1 cellular context compared by ENCODE assay signal in the genomic region with DNA sequence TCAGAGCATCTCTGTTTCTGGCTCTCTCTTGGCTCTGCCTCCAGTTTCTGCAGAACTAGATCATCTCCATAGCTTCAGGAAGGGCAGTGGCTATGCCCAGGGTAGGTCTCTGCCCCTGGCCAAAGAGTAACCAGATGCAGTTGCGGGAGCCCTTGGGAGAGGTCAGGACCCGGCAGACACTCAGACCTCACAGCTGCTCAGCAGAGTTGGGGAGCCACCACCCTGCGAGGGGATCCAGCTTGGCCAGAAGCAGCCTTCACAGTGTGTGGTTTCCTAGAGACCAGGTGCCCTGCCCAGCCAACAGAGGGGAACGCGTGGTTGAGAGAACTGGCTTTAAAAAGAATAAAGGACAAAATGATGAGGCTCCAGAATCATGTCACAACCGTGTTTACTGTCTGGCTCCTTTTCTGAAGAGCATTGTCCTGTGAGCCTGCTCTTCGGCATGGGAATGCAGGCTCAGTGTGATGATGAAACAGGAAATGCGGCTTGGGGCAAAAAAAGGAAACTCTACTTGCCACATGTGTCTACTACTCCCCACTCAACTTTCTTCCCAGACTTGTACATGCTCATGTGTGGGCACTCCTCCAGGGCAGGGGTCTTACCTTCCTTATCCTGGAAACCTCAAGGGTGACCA.
TF ChIP-seq lines count a peak whose summit lies in the region.

No MANE protein-coding gene starts in this region.

TF ChIP-seq in GM23338, 12 proteins besides CTCF, POLR2A, EP300 and RAD21 (continued from another document):
- TF ChIP-seq, protein P1, sequence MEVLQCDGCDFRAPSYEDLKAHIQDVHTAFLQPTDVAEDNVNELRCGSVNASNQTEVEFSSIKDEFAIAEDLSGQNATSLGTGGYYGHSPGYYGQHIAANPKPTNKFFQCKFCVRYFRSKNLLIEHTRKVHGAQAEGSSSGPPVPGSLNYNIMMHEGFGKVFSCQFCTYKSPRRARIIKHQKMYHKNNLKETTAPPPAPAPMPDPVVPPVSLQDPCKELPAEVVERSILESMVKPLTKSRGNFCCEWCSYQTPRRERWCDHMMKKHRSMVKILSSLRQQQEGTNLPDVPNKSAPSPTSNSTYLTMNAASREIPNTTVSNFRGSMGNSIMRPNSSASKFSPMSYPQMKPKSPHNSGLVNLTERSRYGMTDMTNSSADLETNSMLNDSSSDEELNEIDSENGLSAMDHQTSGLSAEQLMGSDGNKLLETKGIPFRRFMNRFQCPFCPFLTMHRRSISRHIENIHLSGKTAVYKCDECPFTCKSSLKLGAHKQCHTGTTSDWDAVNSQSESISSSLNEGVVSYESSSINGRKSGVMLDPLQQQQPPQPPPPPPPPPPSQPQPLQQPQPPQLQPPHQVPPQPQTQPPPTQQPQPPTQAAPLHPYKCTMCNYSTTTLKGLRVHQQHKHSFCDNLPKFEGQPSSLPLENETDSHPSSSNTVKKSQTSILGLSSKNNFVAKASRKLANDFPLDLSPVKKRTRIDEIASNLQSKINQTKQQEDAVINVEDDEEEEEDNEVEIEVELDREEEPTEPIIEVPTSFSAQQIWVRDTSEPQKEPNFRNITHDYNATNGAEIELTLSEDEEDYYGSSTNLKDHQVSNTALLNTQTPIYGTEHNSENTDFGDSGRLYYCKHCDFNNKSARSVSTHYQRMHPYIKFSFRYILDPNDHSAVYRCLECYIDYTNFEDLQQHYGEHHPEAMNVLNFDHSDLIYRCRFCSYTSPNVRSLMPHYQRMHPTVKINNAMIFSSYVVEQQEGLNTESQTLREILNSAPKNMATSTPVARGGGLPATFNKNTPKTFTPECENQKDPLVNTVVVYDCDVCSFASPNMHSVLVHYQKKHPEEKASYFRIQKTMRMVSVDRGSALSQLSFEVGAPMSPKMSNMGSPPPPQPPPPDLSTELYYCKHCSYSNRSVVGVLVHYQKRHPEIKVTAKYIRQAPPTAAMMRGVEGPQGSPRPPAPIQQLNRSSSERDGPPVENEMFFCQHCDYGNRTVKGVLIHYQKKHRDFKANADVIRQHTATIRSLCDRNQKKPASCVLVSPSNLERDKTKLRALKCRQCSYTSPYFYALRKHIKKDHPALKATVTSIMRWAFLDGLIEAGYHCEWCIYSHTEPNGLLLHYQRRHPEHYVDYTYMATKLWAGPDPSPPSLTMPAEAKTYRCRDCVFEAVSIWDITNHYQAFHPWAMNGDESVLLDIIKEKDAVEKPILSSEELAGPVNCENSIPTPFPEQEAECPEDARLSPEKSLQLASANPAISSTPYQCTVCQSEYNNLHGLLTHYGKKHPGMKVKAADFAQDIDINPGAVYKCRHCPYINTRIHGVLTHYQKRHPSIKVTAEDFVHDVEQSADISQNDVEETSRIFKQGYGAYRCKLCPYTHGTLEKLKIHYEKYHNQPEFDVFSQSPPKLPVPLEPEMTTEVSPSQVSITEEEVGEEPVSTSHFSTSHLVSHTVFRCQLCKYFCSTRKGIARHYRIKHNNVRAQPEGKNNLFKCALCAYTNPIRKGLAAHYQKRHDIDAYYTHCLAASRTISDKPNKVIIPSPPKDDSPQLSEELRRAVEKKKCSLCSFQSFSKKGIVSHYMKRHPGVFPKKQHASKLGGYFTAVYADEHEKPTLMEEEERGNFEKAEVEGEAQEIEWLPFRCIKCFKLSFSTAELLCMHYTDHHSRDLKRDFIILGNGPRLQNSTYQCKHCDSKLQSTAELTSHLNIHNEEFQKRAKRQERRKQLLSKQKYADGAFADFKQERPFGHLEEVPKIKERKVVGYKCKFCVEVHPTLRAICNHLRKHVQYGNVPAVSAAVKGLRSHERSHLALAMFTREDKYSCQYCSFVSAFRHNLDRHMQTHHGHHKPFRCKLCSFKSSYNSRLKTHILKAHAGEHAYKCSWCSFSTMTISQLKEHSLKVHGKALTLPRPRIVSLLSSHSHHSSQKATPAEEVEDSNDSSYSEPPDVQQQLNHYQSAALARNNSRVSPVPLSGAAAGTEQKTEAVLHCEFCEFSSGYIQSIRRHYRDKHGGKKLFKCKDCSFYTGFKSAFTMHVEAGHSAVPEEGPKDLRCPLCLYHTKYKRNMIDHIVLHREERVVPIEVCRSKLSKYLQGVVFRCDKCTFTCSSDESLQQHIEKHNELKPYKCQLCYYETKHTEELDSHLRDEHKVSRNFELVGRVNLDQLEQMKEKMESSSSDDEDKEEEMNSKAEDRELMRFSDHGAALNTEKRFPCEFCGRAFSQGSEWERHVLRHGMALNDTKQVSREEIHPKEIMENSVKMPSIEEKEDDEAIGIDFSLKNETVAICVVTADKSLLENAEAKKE (CRISPR knock-in tag; IDR thresholded peaks at IDR 0.05): no peak
- TF ChIP-seq ZNF114 (CRISPR knock-in tag; IDR thresholded peaks at IDR 0.05): no peak
- TF ChIP-seq, protein P2, sequence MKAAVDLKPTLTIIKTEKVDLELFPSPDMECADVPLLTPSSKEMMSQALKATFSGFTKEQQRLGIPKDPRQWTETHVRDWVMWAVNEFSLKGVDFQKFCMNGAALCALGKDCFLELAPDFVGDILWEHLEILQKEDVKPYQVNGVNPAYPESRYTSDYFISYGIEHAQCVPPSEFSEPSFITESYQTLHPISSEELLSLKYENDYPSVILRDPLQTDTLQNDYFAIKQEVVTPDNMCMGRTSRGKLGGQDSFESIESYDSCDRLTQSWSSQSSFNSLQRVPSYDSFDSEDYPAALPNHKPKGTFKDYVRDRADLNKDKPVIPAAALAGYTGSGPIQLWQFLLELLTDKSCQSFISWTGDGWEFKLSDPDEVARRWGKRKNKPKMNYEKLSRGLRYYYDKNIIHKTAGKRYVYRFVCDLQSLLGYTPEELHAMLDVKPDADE (IDR thresholded peaks at IDR 0.05): no peak
- no peak for TF ChIP-seq ZNF331 (CRISPR knock-in tag; IDR thresholded peaks at IDR 0.05; ENCODE audit: low read depth)
- no peak for TF ChIP-seq EZH2 (IDR thresholded peaks at IDR 0.05; ENCODE audit: low read depth, unreplicated experiment)
- TF ChIP-seq, protein P3, sequence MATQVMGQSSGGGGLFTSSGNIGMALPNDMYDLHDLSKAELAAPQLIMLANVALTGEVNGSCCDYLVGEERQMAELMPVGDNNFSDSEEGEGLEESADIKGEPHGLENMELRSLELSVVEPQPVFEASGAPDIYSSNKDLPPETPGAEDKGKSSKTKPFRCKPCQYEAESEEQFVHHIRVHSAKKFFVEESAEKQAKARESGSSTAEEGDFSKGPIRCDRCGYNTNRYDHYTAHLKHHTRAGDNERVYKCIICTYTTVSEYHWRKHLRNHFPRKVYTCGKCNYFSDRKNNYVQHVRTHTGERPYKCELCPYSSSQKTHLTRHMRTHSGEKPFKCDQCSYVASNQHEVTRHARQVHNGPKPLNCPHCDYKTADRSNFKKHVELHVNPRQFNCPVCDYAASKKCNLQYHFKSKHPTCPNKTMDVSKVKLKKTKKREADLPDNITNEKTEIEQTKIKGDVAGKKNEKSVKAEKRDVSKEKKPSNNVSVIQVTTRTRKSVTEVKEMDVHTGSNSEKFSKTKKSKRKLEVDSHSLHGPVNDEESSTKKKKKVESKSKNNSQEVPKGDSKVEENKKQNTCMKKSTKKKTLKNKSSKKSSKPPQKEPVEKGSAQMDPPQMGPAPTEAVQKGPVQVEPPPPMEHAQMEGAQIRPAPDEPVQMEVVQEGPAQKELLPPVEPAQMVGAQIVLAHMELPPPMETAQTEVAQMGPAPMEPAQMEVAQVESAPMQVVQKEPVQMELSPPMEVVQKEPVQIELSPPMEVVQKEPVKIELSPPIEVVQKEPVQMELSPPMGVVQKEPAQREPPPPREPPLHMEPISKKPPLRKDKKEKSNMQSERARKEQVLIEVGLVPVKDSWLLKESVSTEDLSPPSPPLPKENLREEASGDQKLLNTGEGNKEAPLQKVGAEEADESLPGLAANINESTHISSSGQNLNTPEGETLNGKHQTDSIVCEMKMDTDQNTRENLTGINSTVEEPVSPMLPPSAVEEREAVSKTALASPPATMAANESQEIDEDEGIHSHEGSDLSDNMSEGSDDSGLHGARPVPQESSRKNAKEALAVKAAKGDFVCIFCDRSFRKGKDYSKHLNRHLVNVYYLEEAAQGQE (IDR thresholded peaks at IDR 0.05; ENCODE audit: unreplicated experiment): no peak
- no peak for TF ChIP-seq EZH2phosphoT487 (IDR thresholded peaks at IDR 0.05; ENCODE audit: unreplicated experiment)
- TF ChIP-seq NANOG (IDR thresholded peaks at IDR 0.05; ENCODE audit: borderline replicate concordance): no peak
- TF ChIP-seq STAT1 (IDR thresholded peaks at IDR 0.05; ENCODE audit: unreplicated experiment): no peak
- no peak for TF ChIP-seq CREB1 (CRISPR knock-in tag; IDR thresholded peaks at IDR 0.05; ENCODE audit: low read depth)
